20 cellular contexts compared by ENCODE assay signal in the genomic region with DNA sequence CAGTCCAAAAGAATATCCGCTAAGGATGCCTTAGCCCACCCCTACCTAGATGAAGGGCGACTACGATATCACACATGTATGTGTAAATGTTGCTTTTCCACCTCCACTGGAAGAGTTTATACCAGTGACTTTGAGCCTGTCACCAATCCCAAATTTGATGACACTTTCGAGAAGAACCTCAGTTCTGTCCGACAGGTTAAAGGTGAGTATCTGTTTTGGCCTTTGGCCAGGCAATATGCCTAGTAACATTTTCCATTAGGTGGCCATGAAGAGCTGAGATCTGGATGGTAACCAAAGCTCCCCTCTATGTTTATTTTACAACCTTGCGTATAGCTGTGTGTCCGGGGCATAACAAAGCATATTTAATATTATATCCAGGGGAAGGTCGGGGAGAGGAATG.
DNase-seq lines count a peak whose midpoint lies in the region; ATAC-seq, FAIRE-seq and TF ChIP-seq lines count a peak whose summit lies in the region.
"Had no signal": no experiment of that assay in that cellular context is flagged by ENCODE, and none has a peak within 500 bp of the region (broad histone marks: within the 10 kb centered on the region; RNA-seq: fewer than 3 reads in every experiment).

No MANE protein-coding gene starts in this region.

- peaks cover 82% of the 10 kb centered on the region for H3K36me3 Mint-ChIP-seq in CD4-positive, alpha-beta T cell (ENCODE audit: low read depth)

- H3K4me2 ChIP-seq in HepG2 (ENCODE audit: low read depth, low read length) = no peak overlapping the region
- H3K4me2 ChIP-seq: A549 had no signal

- H3K9me3 ChIP-seq in liver (ENCODE audit: control insufficient read depth in 4 of 4, low read length in 3 of 4) (no peaks in the 10 kb centered on the region), HepG2 (ENCODE audit: low read length) (no peaks in the 10 kb centered on the region), right lobe of liver (no peaks in the 10 kb centered on the region)
- H3K9me3 ChIP-seq in CD4-positive, alpha-beta T cell (ENCODE audit: control insufficient read depth, low read length) = no peaks in the 10 kb centered on the region

- H4K20me1 ChIP-seq in HepG2 (ENCODE audit: insufficient read depth, low read length) = no peaks in the 10 kb centered on the region

- H3K36me3 ChIP-seq in liver (ENCODE audit: control insufficient read depth in 4 of 4, insufficient read depth in 3 of 4, low read depth in 1 of 4, low read length in 3 of 4) = peaks cover 2 to 4% (median 3%) of the 10 kb centered on the region in 4 donors
- peaks cover 4 to 16% of the 10 kb centered on the region in 2 experiments; a peak in 4 of 5 replicates for H3K36me3 ChIP-seq in HepG2 (replicated peaks in 1 of 2; ENCODE audit: control insufficient read depth in 1 of 2, insufficient read depth in 2 of 2, low read length in 2 of 2)
- H3K36me3 ChIP-seq in right lobe of liver = no peaks in the 10 kb centered on the region

- H3K27ac ChIP-seq in liver (ENCODE audit: low read depth in 1 of 2, low read length in 2 of 2) (no peak overlapping the region), HepG2 (ENCODE audit: extremely low read length, insufficient read depth, low read length) (no peak overlapping the region), cingulate gyrus (ENCODE audit: low read depth, low read length) (peak overlapping the region; percentile 49), right lobe of liver (no peak overlapping the region)
- no peak overlapping the region for H3K27ac ChIP-seq in CD4-positive, alpha-beta T cell (ENCODE audit: low read depth, low read length)
- H3K27ac ChIP-seq: 22Rv1, A549, C4-2B, HL-60 had no signal

- H3K4me3 ChIP-seq in liver (ENCODE audit: low read depth in 1 of 3, low read length in 3 of 3) = no peak overlapping the region
- no peak overlapping the region for H3K4me3 ChIP-seq in HepG2 (replicated peaks in 1 of 3; ENCODE audit: insufficient read depth in 1 of 3, low read depth in 2 of 3, low read length in 3 of 3)
- H3K4me3 ChIP-seq in right lobe of liver = no peak overlapping the region
- H3K4me3 ChIP-seq: A549 had no signal

- TF ChIP-seq CTCF in liver (IDR thresholded peaks at IDR 0.05; ENCODE audit: low read depth, low read length, missing input control) (no peak), HepG2 (CRISPR knock-in tag; IDR thresholded peaks at IDR 0.05) (no peak), right lobe of liver (IDR thresholded peaks at IDR 0.05) (no peak)
- TF ChIP-seq CTCF in CD4-positive, alpha-beta T cell (IDR thresholded peaks at IDR 0.05) = no peak

- intact Hi-C loops in HepG2 (cut with micrococcal nuclease; ENCODE audit: unreplicated experiment) = no loop called here
- intact Hi-C loops in right lobe of liver (cut with DNase I) = no loop called here
- intact Hi-C loops in CD4-positive, alpha-beta T cell (cut with DNase I, micrococcal nuclease) = no loop called here

- in situ Hi-C loops in HepG2 (cut with HindIII; ENCODE audit: extremely low pct_ligation_motif_present, low pct_unique_long_range_greater_than_20kb) = no loop called here

- no peak for DNase-seq in HepG2 (ENCODE audit: low spot score)
- DNase-seq in right lobe of liver = no peak
- DNase-seq in cerebellum (ENCODE audit: low spot score) = no peak
- no peak for DNase-seq in effector CD8-positive, alpha-beta T cell (lab: John Stamatoyannopoulos, UW)
- no peak for DNase-seq in CD4-positive, alpha-beta T cell
- DNase-seq in midbrain (lab: John Stamatoyannopoulos, UW) = no peak
- DNase-seq: AML-193; CD4-positive, alpha-beta memory T cell; DMS153; DMS79; GDM1; H9 had no signal

- 84% methylated on average over 8 of the region's 8 CpGs for WGBS in liver
- WGBS in HepG2 (ENCODE audit: low lambda C conversion rate) = 98% methylated on average over 8 of the region's 8 CpGs
- 63% methylated on average over 6 of the region's 8 CpGs for WGBS in right lobe of liver (ENCODE audit: insufficient coverage, low coverage, low lambda C conversion rate, missing lambda C conversion rate)

- TF ChIP-seq EP300 in HepG2 (IDR thresholded peaks at IDR 0.05; ENCODE audit: low read depth in 2 of 2, low read length in 2 of 2) = no peak
- TF ChIP-seq EP300 in HepG2 (CRISPR knock-in tag; IDR thresholded peaks at IDR 0.05; ENCODE audit: borderline replicate concordance) = no peak

- no peaks in the 10 kb centered on the region for H3K27me3 Mint-ChIP-seq in CD4-positive, alpha-beta T cell
- H3K27me3 Mint-ChIP-seq: CD4-positive, alpha-beta memory T cell; IgD-negative memory B cell had no signal

- CTCF ChIA-PET in HepG2 (lab: Yijun Ruan, JAX; ENCODE audit: low intra/inter-chr PET ratio, low total read pairs) = no interaction called here
- CTCF ChIA-PET in CD4-positive, alpha-beta T cell (lab: Charles Lee) = no interaction called here

- no peaks in the 10 kb centered on the region for H3K79me2 ChIP-seq in HepG2 (ENCODE audit: insufficient read depth, low read length)

- H3K4me3 Mint-ChIP-seq in CD4-positive, alpha-beta T cell = no peak overlapping the region
- H3K4me3 Mint-ChIP-seq: CD4-positive, alpha-beta memory T cell; H9; IgD-negative memory B cell had no signal

- no peak for FAIRE-seq in HepG2 (lab: Jason Lieb, UNC)
- FAIRE-seq: H1 had no signal

- no peaks in the 10 kb centered on the region for H3K9me3 Mint-ChIP-seq in CD4-positive, alpha-beta T cell
- H3K9me3 Mint-ChIP-seq: IgD-negative memory B cell had no signal

- H3K4me1 ChIP-seq in liver (ENCODE audit: control insufficient read depth in 4 of 4, insufficient read depth in 4 of 4, low read length in 3 of 4) (peaks cover 0 to 6% (median under 1%) of the 10 kb centered on the region in 4 donors), HepG2 (ENCODE audit: insufficient read depth, low read length) (no peaks in the 10 kb centered on the region), right lobe of liver (peaks cover 0 to 15% (median 2%) of the 10 kb centered on the region in 4 donors)
- H3K4me1 ChIP-seq: A549 had no signal

- no peak overlapping the region for H2AFZ ChIP-seq in HepG2 (ENCODE audit: low read length)

- H3K9ac ChIP-seq in liver (ENCODE audit: low read depth in 1 of 2, low read length in 2 of 2) (no peak overlapping the region), HepG2 (ENCODE audit: insufficient read depth, low read depth, low read length) (no peak overlapping the region)

- no peak for ATAC-seq in HepG2
- peak in 3 of 4 donors; percentile 31 to 53 (median 49) for ATAC-seq in right lobe of liver
- no peak for ATAC-seq in CD4-positive, alpha-beta T cell (ENCODE audit: poor library complexity)
- ATAC-seq: A549 had no signal

- TF ChIP-seq RAD21 in liver (IDR thresholded peaks at IDR 0.05) = peak in 1 of 2 donors; percentile 46
- TF ChIP-seq RAD21 in HepG2 (CRISPR knock-in tag; IDR thresholded peaks at IDR 0.05) = no peak

- POLR2A ChIA-PET in HepG2 (lab: Yijun Ruan, JAX) = no interaction called here
- POLR2A ChIA-PET in CD4-positive, alpha-beta T cell (lab: Charles Lee) = no interaction called here

- no TSS peak for BruUV-seq in HepG2 (replicated peaks; lab: Mats Ljungman, UMichigan)

- no peaks in the 10 kb centered on the region for H3K27me3 ChIP-seq in liver (ENCODE audit: control insufficient read depth in 4 of 4, insufficient read depth in 4 of 4, low read length in 3 of 4)
- H3K27me3 ChIP-seq in HepG2 (ENCODE audit: control insufficient read depth in 1 of 2, insufficient read depth in 2 of 2, low read length in 2 of 2) = no peaks in the 10 kb centered on the region
- no peaks in the 10 kb centered on the region for H3K27me3 ChIP-seq in right lobe of liver
- H3K27me3 ChIP-seq in CD4-positive, alpha-beta T cell (ENCODE audit: control insufficient read depth, insufficient read depth, low read length) = no peaks in the 10 kb centered on the region

- no peaks in the 10 kb centered on the region for H3K4me1 Mint-ChIP-seq in CD4-positive, alpha-beta T cell (ENCODE audit: low read depth)

- no peak overlapping the region for H3K27ac Mint-ChIP-seq in CD4-positive, alpha-beta T cell
- H3K27ac Mint-ChIP-seq: CD4-positive, alpha-beta memory T cell; H9; IgD-negative memory B cell had no signal

- no peak for TF ChIP-seq POLR2A in HepG2 (IDR thresholded peaks at IDR 0.05; ENCODE audit: insufficient read depth in 1 of 2, low read depth in 2 of 2, low read length in 2 of 2)
- no peak for TF ChIP-seq POLR2A in right lobe of liver (IDR thresholded peaks at IDR 0.05)

TF ChIP-seq in HepG2, 621 proteins besides CTCF, POLR2A, EP300 and RAD21 (continues in another document):
- TF ChIP-seq TARDBP (CRISPR knock-in tag; IDR thresholded peaks at IDR 0.05) = no peak
- TF ChIP-seq HNRNPUL1 (IDR thresholded peaks at IDR 0.05; ENCODE audit: low read depth, low read length) = no peak
- TF ChIP-seq, protein P1, sequence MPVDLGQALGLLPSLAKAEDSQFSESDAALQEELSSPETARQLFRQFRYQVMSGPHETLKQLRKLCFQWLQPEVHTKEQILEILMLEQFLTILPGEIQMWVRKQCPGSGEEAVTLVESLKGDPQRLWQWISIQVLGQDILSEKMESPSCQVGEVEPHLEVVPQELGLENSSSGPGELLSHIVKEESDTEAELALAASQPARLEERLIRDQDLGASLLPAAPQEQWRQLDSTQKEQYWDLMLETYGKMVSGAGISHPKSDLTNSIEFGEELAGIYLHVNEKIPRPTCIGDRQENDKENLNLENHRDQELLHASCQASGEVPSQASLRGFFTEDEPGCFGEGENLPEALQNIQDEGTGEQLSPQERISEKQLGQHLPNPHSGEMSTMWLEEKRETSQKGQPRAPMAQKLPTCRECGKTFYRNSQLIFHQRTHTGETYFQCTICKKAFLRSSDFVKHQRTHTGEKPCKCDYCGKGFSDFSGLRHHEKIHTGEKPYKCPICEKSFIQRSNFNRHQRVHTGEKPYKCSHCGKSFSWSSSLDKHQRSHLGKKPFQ (CRISPR knock-in tag; IDR thresholded peaks at IDR 0.05; ENCODE audit: insufficient replicate concordance) = no peak
- no peak for TF ChIP-seq TEAD2 (CRISPR knock-in tag; IDR thresholded peaks at IDR 0.05)
- no peak for TF ChIP-seq MAFF (IDR thresholded peaks at IDR 0.05; ENCODE audit: low read depth, low read length)
- TF ChIP-seq FOXK2 (IDR thresholded peaks at IDR 0.05) = no peak
- no peak for TF ChIP-seq ZNF564 (CRISPR knock-in tag; IDR thresholded peaks at IDR 0.05)
- TF ChIP-seq EED (CRISPR knock-in tag; IDR thresholded peaks at IDR 0.05) = no peak
- TF ChIP-seq ZMYM3 (CRISPR knock-in tag; IDR thresholded peaks at IDR 0.05) = no peak
- TF ChIP-seq, protein P2, sequence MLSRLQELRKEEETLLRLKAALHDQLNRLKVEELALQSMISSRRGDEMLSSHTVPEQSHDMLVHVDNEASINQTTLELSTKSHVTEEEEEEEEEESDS (CRISPR knock-in tag; IDR thresholded peaks at IDR 0.05; ENCODE audit: borderline replicate concordance) = no peak
- TF ChIP-seq HHEX (CRISPR knock-in tag; IDR thresholded peaks at IDR 0.05) = no peak
- TF ChIP-seq ZNF772 (CRISPR knock-in tag; IDR thresholded peaks at IDR 0.05) = no peak

Comparison
In these comparisons a context has a peak if more than half of its experiments do, and no peak if none do; other contexts are left out.
1. ATAC-seq: peak in right lobe of liver (3 of 4); none in HepG2 (single experiment) and CD4-positive, alpha-beta T cell (single experiment).